16 cellular contexts compared by ENCODE assay signal in genomic region chr15:101436526-101436925, GRCh38. TPM values are rescaled to one million over a fixed set of nuclear protein-coding genes. Genes with fewer than 3 reads are reported as not detected.
DNase-seq lines count a peak whose midpoint lies in the region; ATAC-seq, FAIRE-seq and TF ChIP-seq lines count a peak whose summit lies in the region.
"Had no signal": no experiment of that assay in that cellular context is flagged by ENCODE, and none has a peak within 500 bp of the region (broad histone marks: within the 10 kb centered on the region; RNA-seq: fewer than 3 reads in every experiment).

No MANE protein-coding gene starts in this region.

- FAIRE-seq in frontal cortex (lab: Jason Lieb, UNC): no peak
- FAIRE-seq: A204.1, H1 had no signal

- no peak for ATAC-seq in heart right ventricle

- H3K23ac ChIP-seq in neuronal stem cell (ENCODE audit: low read depth, low read length, poor library complexity): no peak overlapping the region

- peak overlapping the region; percentile 86 for H3K18ac ChIP-seq in neuronal stem cell (ENCODE audit: low read length)

- no peaks in the 10 kb centered on the region for H3K27me3 ChIP-seq in right atrium auricular region
- no peaks in the 10 kb centered on the region for H3K27me3 ChIP-seq in heart right ventricle
- H3K27me3 ChIP-seq in neuronal stem cell (ENCODE audit: control insufficient read depth in 3 of 3, insufficient read depth in 3 of 3, low read depth in 1 of 3, low read length in 3 of 3): no peaks in the 10 kb centered on the region
- H3K27me3 ChIP-seq: BE2C had no signal

- TF ChIP-seq CTCF in right atrium auricular region (IDR thresholded peaks at IDR 0.05) (no peak), heart right ventricle (IDR thresholded peaks at IDR 0.05) (no peak)

- WGBS in heart right ventricle, 2 donors: 88 to 91% methylated on average over 9 of the region's 9 CpGs
- no CpG with 5 or more reads among the region's 9 CpGs for WGBS in neuronal stem cell (ENCODE audit: extremely low coverage in 2 of 2, insufficient read length in 2 of 2, insufficient replicate concordance in 1 of 2), 2 donors

- H3K4me1 ChIP-seq in right atrium auricular region: peaks cover 0 to 16% of the 10 kb centered on the region in 2 donors
- peaks cover 0 to 34% (median 10%) of the 10 kb centered on the region in 9 donors for H3K4me1 ChIP-seq in heart right ventricle
- peaks cover 7 to 11% of the 10 kb centered on the region in 2 donors for H3K4me1 ChIP-seq in neuronal stem cell (ENCODE audit: control insufficient read depth in 2 of 2, insufficient read depth in 1 of 2, low read depth in 1 of 2, low read length in 2 of 2)
- H3K4me1 ChIP-seq: BE2C, HAP-1 had no signal

- no peak overlapping the region for H2AFZ ChIP-seq in neuronal stem cell (ENCODE audit: low read length)

- no peak overlapping the region for H4K91ac ChIP-seq in neuronal stem cell (ENCODE audit: low read depth, low read length, poor library complexity)

- H3K36me3 ChIP-seq in right atrium auricular region: no peaks in the 10 kb centered on the region
- H3K36me3 ChIP-seq in heart right ventricle: peaks cover 0 to 9% (median 0%) of the 10 kb centered on the region in 9 donors
- H3K36me3 ChIP-seq in neuronal stem cell (replicated peaks in 1 of 2; ENCODE audit: control insufficient read depth in 2 of 2, insufficient read depth in 2 of 2, low read length in 2 of 2): peaks cover 0 to 7% of the 10 kb centered on the region in 2 donors
- H3K36me3 ChIP-seq: BE2C, HAP-1 had no signal

- no peak overlapping the region for H2BK12ac ChIP-seq in neuronal stem cell (ENCODE audit: low read length)

- H3K27ac ChIP-seq in right atrium auricular region: no peak overlapping the region
- no peak overlapping the region for H3K27ac ChIP-seq in heart right ventricle
- H3K27ac ChIP-seq in cingulate gyrus (ENCODE audit: low read depth, low read length): peak overlapping the region; percentile 75
- H3K27ac ChIP-seq in neuronal stem cell (replicated peaks; ENCODE audit: low read length): no peak overlapping the region
- H3K27ac ChIP-seq: C4-2B, HL-60 had no signal

- H3K79me1 ChIP-seq in neuronal stem cell (ENCODE audit: low read depth, low read length): no peaks in the 10 kb centered on the region

- H3K9me3 ChIP-seq in right atrium auricular region (no peaks in the 10 kb centered on the region), heart right ventricle (no peaks in the 10 kb centered on the region), neuronal stem cell (replicated peaks in 1 of 2; ENCODE audit: control insufficient read depth in 2 of 2, insufficient read depth in 1 of 2, low read depth in 1 of 2, low read length in 2 of 2) (peaks cover 0 to 12% of the 10 kb centered on the region in 2 donors)
- H3K9me3 ChIP-seq: BE2C, HAP-1 had no signal

- intact Hi-C loops in heart right ventricle (cut with DNase I): loop anchor here in 1 of 10 donors (5.0 kb wide), 1 partner anchor 56 kb away; no protein-coding TSS in a partner anchor

- H3K4me2 ChIP-seq in neuronal stem cell (ENCODE audit: insufficient read depth, low read length, poor library complexity, severe bottlenecking): no peak overlapping the region

- H4K8ac ChIP-seq in neuronal stem cell (ENCODE audit: low read depth, low read length): no peak overlapping the region

- DNase-seq in right atrium auricular region (ENCODE audit: low spot score): peak; percentile 30
- no peak for DNase-seq in heart right ventricle
- DNase-seq in neuronal stem cell (ENCODE audit: low spot score): no peak
- DNase-seq in frontal cortex (ENCODE audit: low spot score in 2 of 2): no peak
- DNase-seq in epidermal melanocyte (ENCODE audit: insufficient read length, low spot score): no peak
- DNase-seq in activated naive CD4-positive, alpha-beta T cell treated with anti-CD3 and anti-CD28 coated beads, Interleukin-2, amount 50 U/mL, for 16 hours: no peak
- DNase-seq: BE2C; CD4-positive, alpha-beta memory T cell; DMS53; GF-D8 had no signal

- peak overlapping the region; percentile 1 for H2BK15ac ChIP-seq in neuronal stem cell (ENCODE audit: low read length)

- H2AK5ac ChIP-seq in neuronal stem cell (ENCODE audit: low read depth, low read length): no peak overlapping the region

- H3K9ac ChIP-seq in neuronal stem cell (ENCODE audit: low read depth, low read length, poor library complexity): no peak overlapping the region

- H3K4me3 ChIP-seq in right atrium auricular region (no peak overlapping the region), heart right ventricle (no peak overlapping the region), neuronal stem cell (ENCODE audit: low read length in 2 of 2) (no peak overlapping the region)
- H3K4me3 ChIP-seq: HAP-1 had no signal

- no peak overlapping the region for H3K4ac ChIP-seq in neuronal stem cell (ENCODE audit: low read length)

- H2BK5ac ChIP-seq in neuronal stem cell (ENCODE audit: low read length): no peak overlapping the region

- no peak overlapping the region for H3K14ac ChIP-seq in neuronal stem cell (ENCODE audit: low read length)

- no peak overlapping the region for H2BK120ac ChIP-seq in neuronal stem cell (ENCODE audit: low read depth, low read length)

RNA-seq across cellular contexts. Expression of gene PCSK6, which starts 53.0 kb away (rescaled TPM):
- 10 to 100 TPM; 14.4 to 19.9 TPM for total RNA-seq in right atrium auricular region
- total RNA-seq in heart right ventricle: 10 to 100 TPM; 12.9 to 34.0 (median 24.7) TPM
- 10 to 100 TPM in 1 of 2 donors, 1 to 10 TPM in 1; 4.6 to 10.3 TPM for polyA plus RNA-seq in heart right ventricle
- polyA plus RNA-seq in neuronal stem cell (2013, experiment 1 of 2): 2.0 TPM
- 1.8 TPM for polyA plus RNA-seq in neuronal stem cell (2013, experiment 2 of 2)
- total RNA-seq in frontal cortex: 18.3 TPM
